Comparison of ENCODE assay signal across 2 cellular contexts in genomic region chr1:169508432-169509338, GRCh38.
TF ChIP-seq lines count a peak whose summit lies in the region.

No MANE protein-coding gene starts in this region.

TF ChIP-seq in A549, 52 proteins besides CTCF, POLR2A, EP300 and RAD21 (continued from another document):
- TF ChIP-seq TFCP2L1 (CRISPR knock-in tag; IDR thresholded peaks at IDR 0.05) (no peak), POLR2AphosphoS2 (conservative IDR thresholded peaks at IDR 0.05; ENCODE audit: low read length) (no peak), GATA3 (IDR thresholded peaks at IDR 0.05; ENCODE audit: borderline replicate concordance) (no peak), MAFK (IDR thresholded peaks at IDR 0.05; ENCODE audit: partially characterized antibody) (no peak), ZC3H11A (IDR thresholded peaks at IDR 0.05) (no peak), NR3C1 (IDR thresholded peaks at IDR 0.05) (no peak), ESRRA (IDR thresholded peaks at IDR 0.05; ENCODE audit: borderline replicate concordance, low read length) (no peak), PHF8 (IDR thresholded peaks at IDR 0.05; ENCODE audit: borderline replicate concordance, low read depth) (no peak), ELK1 (IDR thresholded peaks at IDR 0.05; ENCODE audit: low read depth, low read length) (no peak), ZFP36 (IDR thresholded peaks at IDR 0.05; ENCODE audit: borderline replicate concordance, partially characterized antibody) (no peak), TP53 (CRISPR knock-in tag; IDR thresholded peaks at IDR 0.05) (no peak), SMC3 (IDR thresholded peaks at IDR 0.05) (no peak), ZNF302 (CRISPR knock-in tag; IDR thresholded peaks at IDR 0.05) (no peak)

TF ChIP-seq in HepG2, 621 proteins besides CTCF, POLR2A, EP300 and RAD21 (continued from another document and continues in another):
- TF ChIP-seq ATF1 (CRISPR knock-in tag; IDR thresholded peaks at IDR 0.05): 0 out of 2 replicates have a peak, but pooled peaks have one; percentile 4
- no peak for TF ChIP-seq ZFP62 (CRISPR knock-in tag; IDR thresholded peaks at IDR 0.05)
- TF ChIP-seq ZMAT5 (CRISPR knock-in tag; IDR thresholded peaks at IDR 0.05; ENCODE audit: borderline replicate concordance, low read depth): no peak
- TF ChIP-seq FOXP4 (CRISPR knock-in tag; IDR thresholded peaks at IDR 0.05): peak; percentile 42; the same call in 1 of the 2 replicates
- no peak for TF ChIP-seq ZNF737 (CRISPR knock-in tag; IDR thresholded peaks at IDR 0.05; ENCODE audit: borderline replicate concordance)
- TF ChIP-seq ZXDC (CRISPR knock-in tag; IDR thresholded peaks at IDR 0.05): no peak
- no peak for TF ChIP-seq HMGXB4 (CRISPR knock-in tag; IDR thresholded peaks at IDR 0.05; ENCODE audit: borderline replicate concordance in 1 of 2, low read depth in 1 of 2)
- 0 out of 2 replicates have a peak, but pooled peaks have one; percentile 25 for TF ChIP-seq PAXIP1 (CRISPR knock-in tag; conservative IDR thresholded peaks at IDR 0.05)
- TF ChIP-seq TFE3 (CRISPR knock-in tag; IDR thresholded peaks at IDR 0.05): no peak
- peak; percentile 19; the same call in 1 of the 2 replicates for TF ChIP-seq GATAD2A (CRISPR knock-in tag; IDR thresholded peaks at IDR 0.05)
- no peak for TF ChIP-seq STAT6 (CRISPR knock-in tag; IDR thresholded peaks at IDR 0.05; ENCODE audit: borderline replicate concordance)
- TF ChIP-seq ZNF576 (CRISPR knock-in tag; IDR thresholded peaks at IDR 0.05): no peak
- no peak for TF ChIP-seq GABPA (IDR thresholded peaks at IDR 0.05; ENCODE audit: low read depth, low read length)
- TF ChIP-seq GABPA (CRISPR knock-in tag; IDR thresholded peaks at IDR 0.05; ENCODE audit: low read depth): peak; percentile 66
- no peak for TF ChIP-seq ZFP37 (CRISPR knock-in tag; IDR thresholded peaks at IDR 0.05; ENCODE audit: borderline replicate concordance)
- 0 out of 2 replicates have a peak, but pooled peaks have one; percentile 23 for TF ChIP-seq FOXO1 (CRISPR knock-in tag; IDR thresholded peaks at IDR 0.05)
- no peak for TF ChIP-seq JDP2 (CRISPR knock-in tag; IDR thresholded peaks at IDR 0.05; ENCODE audit: borderline replicate concordance)
- TF ChIP-seq NFE2L1 (CRISPR knock-in tag; IDR thresholded peaks at IDR 0.05; ENCODE audit: borderline replicate concordance): no peak
- no peak for TF ChIP-seq TEAD3 (CRISPR knock-in tag; optimal IDR thresholded peaks at IDR 0.05; ENCODE audit: borderline replicate concordance)
- TF ChIP-seq HOXA9 (CRISPR knock-in tag; IDR thresholded peaks at IDR 0.05; ENCODE audit: borderline replicate concordance): no peak
- TF ChIP-seq RXRB (CRISPR knock-in tag; IDR thresholded peaks at IDR 0.05; ENCODE audit: borderline replicate concordance): 0 out of 2 replicates have a peak, but pooled peaks have one; percentile 23
- TF ChIP-seq ZNF33A (CRISPR knock-in tag; IDR thresholded peaks at IDR 0.05; ENCODE audit: borderline replicate concordance): no peak
- no peak for TF ChIP-seq XBP1 (CRISPR knock-in tag; IDR thresholded peaks at IDR 0.05)
- TF ChIP-seq ZNF772 (CRISPR knock-in tag; IDR thresholded peaks at IDR 0.05): no peak
- no peak for TF ChIP-seq PITX1 (CRISPR knock-in tag; IDR thresholded peaks at IDR 0.05)
- TF ChIP-seq ZNF598 (CRISPR knock-in tag; IDR thresholded peaks at IDR 0.05; ENCODE audit: borderline replicate concordance): no peak
- TF ChIP-seq MIER2 (CRISPR knock-in tag; IDR thresholded peaks at IDR 0.05): no peak
- no peak for TF ChIP-seq HMG20A (CRISPR knock-in tag; IDR thresholded peaks at IDR 0.05; ENCODE audit: borderline replicate concordance)
- no peak for TF ChIP-seq ZGPAT (CRISPR knock-in tag; IDR thresholded peaks at IDR 0.05)
- no peak for TF ChIP-seq SRSF1 (optimal IDR thresholded peaks at IDR 0.05; ENCODE audit: low read depth, low read length)
- 0 out of 2 replicates have a peak, but pooled peaks have one; percentile 13 for TF ChIP-seq TFDP2 (CRISPR knock-in tag; IDR thresholded peaks at IDR 0.05)
- no peak for TF ChIP-seq HNF1B (CRISPR knock-in tag; IDR thresholded peaks at IDR 0.05)
- no peak for TF ChIP-seq ZNF205 (CRISPR knock-in tag; IDR thresholded peaks at IDR 0.05)
